ENCODE assay signal across 14 cellular contexts in the genomic region with DNA sequence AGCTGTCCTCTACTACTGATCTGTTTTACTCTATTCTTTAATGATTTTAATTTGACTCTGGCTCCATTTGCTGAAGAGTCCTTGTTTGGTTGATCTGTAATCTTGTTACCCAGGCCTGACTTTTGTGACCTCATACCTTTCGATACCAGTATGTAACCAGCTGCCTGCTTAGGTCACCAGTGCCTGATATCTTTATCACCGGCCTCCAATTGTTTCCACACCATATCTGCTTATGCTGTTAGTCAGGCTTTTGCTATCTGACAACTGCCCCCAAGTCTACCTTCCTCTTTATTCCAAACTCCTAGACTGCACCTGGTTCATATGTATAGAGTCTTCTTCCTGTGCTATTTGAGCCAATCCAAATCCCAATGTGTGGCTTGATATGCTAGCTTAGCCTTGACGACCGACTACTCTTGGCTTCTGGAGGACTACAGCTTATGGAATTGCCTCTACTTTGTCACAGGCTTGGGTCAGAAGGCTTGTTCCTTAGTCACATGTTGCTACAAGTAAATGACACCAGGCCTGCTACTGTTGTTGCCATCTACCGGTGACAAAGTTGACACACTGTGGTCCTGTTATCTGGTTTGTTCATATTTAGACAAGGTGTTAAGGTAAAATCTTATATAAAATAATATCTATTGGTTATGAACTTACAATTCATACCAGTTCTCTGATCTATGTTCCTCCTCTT.
"Had no signal": no experiment of that assay in that cellular context is flagged by ENCODE, and none has a peak within 500 bp of the region (broad histone marks: within the 10 kb centered on the region; RNA-seq: fewer than 3 reads in every experiment).

No MANE protein-coding gene starts in this region.

- ATAC-seq: foreskin keratinocyte; left cardiac atrium; naive thymus-derived CD8-positive, alpha-beta T cell had no signal

- H3K27me3 ChIP-seq: colonic mucosa, foreskin keratinocyte, neutrophil, right atrium auricular region had no signal

- H3K4me3 ChIP-seq: colonic mucosa, left ventricle myocardium inferior, lung, right atrium auricular region had no signal

- H3K4me1 ChIP-seq: colonic mucosa, foreskin keratinocyte, left ventricle myocardium inferior, right atrium auricular region had no signal

- H3K27ac ChIP-seq: colonic mucosa, foreskin keratinocyte, left ventricle myocardium inferior, neutrophil, right atrium auricular region had no signal

- H3K9me3 ChIP-seq: colonic mucosa, left ventricle myocardium inferior, neutrophil, right atrium auricular region had no signal

- DNase-seq: colonic mucosa; dermis blood vessel endothelial cell; foreskin keratinocyte; kidney; left cardiac atrium; left ventricle myocardium inferior; mesenchymal stem cell; naive thymus-derived CD8-positive, alpha-beta T cell; small intestine; stimulated activated CD4-positive, alpha-beta T cell treated with anti-CD3 and anti-CD28 coated beads, Interleukin-12 subunit alpha, Interleukin-12 subunit beta, amount 100 ng/mL, for 4 hours; stimulated activated naive CD4-positive, alpha-beta T cell treated with Interleukin-2 at 50 U/mL for 16 hours had no signal

- H3K36me3 ChIP-seq: colonic mucosa, left ventricle myocardium inferior, neutrophil, right atrium auricular region had no signal
